ENCODE assay signal across 9 cellular contexts in the genomic region with DNA sequence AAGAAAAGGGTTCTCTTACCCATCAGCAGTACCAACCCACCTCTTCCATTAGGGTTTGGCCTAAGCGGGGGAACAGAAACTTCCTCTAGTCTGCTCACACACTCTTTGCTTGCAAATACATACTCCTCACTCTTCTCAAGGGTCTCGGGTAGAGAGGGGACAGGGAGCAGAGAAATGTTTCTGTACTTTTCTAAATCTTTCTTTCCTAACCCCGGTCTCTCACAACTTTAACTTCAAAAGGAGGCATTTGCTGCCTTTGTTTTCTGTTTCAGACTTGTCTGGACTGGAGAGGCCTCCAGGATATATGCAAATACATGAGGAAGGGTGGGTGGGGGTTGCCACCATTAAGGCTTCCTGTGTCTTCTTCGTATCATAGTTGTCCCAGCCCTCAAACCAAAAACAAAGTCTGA. TPM values are rescaled to one million over a fixed set of nuclear protein-coding genes. Genes with fewer than 3 reads are reported as not detected.
DNase-seq lines count a peak whose midpoint lies in the region; ATAC-seq and TF ChIP-seq lines count a peak whose summit lies in the region.
"Had no signal": no experiment of that assay in that cellular context is flagged by ENCODE, and none has a peak within 500 bp of the region (broad histone marks: within the 10 kb centered on the region; RNA-seq: fewer than 3 reads in every experiment).

No MANE protein-coding gene starts in this region.

- H3K4me1 Mint-ChIP-seq in T-helper 1 cell treated with Interleukin-12 subunit alpha and Interleukin-12 subunit beta and Interleukin-4 antibody, amounts not matched to agents 30 μg/mL and 1 μg/mL, for 36 hours (ENCODE audit: low read depth), result peaks cover 13% of the 10 kb centered on the region
- H3K4me1 Mint-ChIP-seq in immature natural killer cell, result peaks cover 31% of the 10 kb centered on the region in 2 donors

- peak overlapping the region; percentile 76 for H3K27ac Mint-ChIP-seq in T-helper 1 cell treated with Interleukin-12 subunit alpha and Interleukin-12 subunit beta and Interleukin-4 antibody, amounts not matched to agents 30 μg/mL and 1 μg/mL, for 36 hours
- peak overlapping the region; percentile 61 to 86 (median 74) for H3K27ac Mint-ChIP-seq in immature natural killer cell

- TF ChIP-seq POLR2A in GM15510 (IDR thresholded peaks at IDR 0.05; ENCODE audit: borderline replicate concordance, extremely low read depth, insufficient read length), result peak; percentile 25

- peak; percentile 69 for ATAC-seq in HG02623 (IDR thresholded peaks at IDR 0.05; ENCODE audit: unreplicated experiment)

- H3K9me3 Mint-ChIP-seq in T-helper 1 cell treated with Interleukin-12 subunit alpha and Interleukin-12 subunit beta and Interleukin-4 antibody, amounts not matched to agents 30 μg/mL and 1 μg/mL, for 36 hours, result no peaks in the 10 kb centered on the region
- H3K9me3 Mint-ChIP-seq in immature natural killer cell, result no peaks in the 10 kb centered on the region

- DNase-seq in immature natural killer cell (peak in 2 of 3 donors; percentile 31 to 35), NCI-H128 (lab: John Stamatoyannopoulos, UW; ENCODE audit: unreplicated experiment) (no peak), pons (ENCODE audit: low spot score) (no peak), cortex of kidney (lab: John Stamatoyannopoulos, UW) (no peak), foreskin melanocyte (no peak)
- DNase-seq: caudate nucleus had no signal

- H3K27me3 Mint-ChIP-seq in T-helper 1 cell treated with Interleukin-12 subunit alpha and Interleukin-12 subunit beta and Interleukin-4 antibody, amounts not matched to agents 30 μg/mL and 1 μg/mL, for 36 hours (ENCODE audit: low read depth), result no peaks in the 10 kb centered on the region
- peaks cover 4 to 12% (median 9%) of the 10 kb centered on the region in 3 donors for H3K27me3 Mint-ChIP-seq in immature natural killer cell (ENCODE audit: low read depth in 3 of 3)

- no peaks in the 10 kb centered on the region for H3K36me3 Mint-ChIP-seq in T-helper 1 cell treated with Interleukin-12 subunit alpha and Interleukin-12 subunit beta and Interleukin-4 antibody, amounts not matched to agents 30 μg/mL and 1 μg/mL, for 36 hours (ENCODE audit: low read depth)
- H3K36me3 Mint-ChIP-seq in immature natural killer cell, result no peaks in the 10 kb centered on the region

- H3K4me3 Mint-ChIP-seq in T-helper 1 cell treated with Interleukin-12 subunit alpha and Interleukin-12 subunit beta and Interleukin-4 antibody, amounts not matched to agents 30 μg/mL and 1 μg/mL, for 36 hours, result no peak overlapping the region
- peak overlapping the region; percentile 16 to 64 (median 56) for H3K4me3 Mint-ChIP-seq in immature natural killer cell

RNA-seq across cellular contexts. Expression of a gene that starts 10.5 kb away (rescaled TPM):
- polyA plus RNA-seq in immature natural killer cell, result 10 to 100 TPM; 13.0 to 49.0 (median 14.0) TPM

RNA-seq across cellular contexts. Expression of a gene that starts 41.0 kb away (rescaled TPM):
- 1 to 10 TPM in 1 of 3 donors, under 1 TPM in 2; 0.19 to 1.4 (median 0.43) TPM for polyA plus RNA-seq in immature natural killer cell

RNA-seq across cellular contexts. Expression of a gene that starts 41.0 kb away (rescaled TPM):
- polyA plus RNA-seq in immature natural killer cell, result 10 to 100 TPM; 23.2 to 50.4 (median 34.4) TPM

Comparison
In these comparisons a context has a peak if more than half of its experiments do, and no peak if none do; other contexts are left out.
1. DNase-seq: peak in immature natural killer cell (2 of 3); none in NCI-H128 (single experiment), pons (single experiment), cortex of kidney (single experiment) and foreskin melanocyte (single experiment).